20 cellular contexts compared by ENCODE assay signal in genomic region chr20:33711446-33711738, GRCh38. TPM values are rescaled to one million over a fixed set of nuclear protein-coding genes. Genes with fewer than 3 reads are reported as not detected.
DNase-seq lines count a peak whose midpoint lies in the region; ATAC-seq and TF ChIP-seq lines count a peak whose summit lies in the region.
"Had no signal": no experiment of that assay in that cellular context is flagged by ENCODE, and none has a peak within 500 bp of the region (broad histone marks: within the 10 kb centered on the region; RNA-seq: fewer than 3 reads in every experiment).

No MANE protein-coding gene starts in this region.

- no peak overlapping the region for H2AFZ ChIP-seq in H9 (ENCODE audit: low read length)

- peaks cover 45% of the 10 kb centered on the region for H3K36me3 Mint-ChIP-seq in T-helper 2 cell treated with Interferon-gamma antibody and Interleukin-4, amounts not matched to agents 5 μg/mL and 100 μg/mL, for 36 hours (ENCODE audit: low read depth)
- H3K36me3 Mint-ChIP-seq in H9 (ENCODE audit: insufficient read depth in 1 of 3, low read depth in 3 of 3) (peaks cover 0 to 4% (median 0%) of the 10 kb centered on the region in 3 experiments; a peak in 1 of 7 replicates), memory B cell (peaks cover 38% of the 10 kb centered on the region)

- no peaks in the 10 kb centered on the region for H3K79me2 ChIP-seq in H9 (ENCODE audit: insufficient read depth, low read length)

- H4K8ac ChIP-seq in H9 (replicated peaks; ENCODE audit: insufficient read length, low read depth, low read length): no peak overlapping the region

- no peak overlapping the region for H2BK15ac ChIP-seq in H9 (ENCODE audit: low read depth, low read length)

- no CpG with 5 or more reads among the region's 1 CpG for WGBS in H9 (ENCODE audit: extremely low coverage, insufficient read length, low lambda C conversion rate)

- no peak overlapping the region for H2BK5ac ChIP-seq in H9 (ENCODE audit: insufficient read length, low read length)

- no peak for DNase-seq in T-helper 2 cell treated with Interferon-gamma antibody and Interleukin-4, amounts not matched to agents 5 μg/mL and 100 μg/mL, for 36 hours (ENCODE audit: low spot score)
- DNase-seq in T-helper 2 cell (no peak), H9 (no peak), memory B cell (ENCODE audit: low spot score in 2 of 2) (no peak), vagina (ENCODE audit: extremely low spot score in 2 of 2) (no peak)
- DNase-seq: 8988T; BE2C; CD4-positive, CD25-positive, alpha-beta regulatory T cell; COR-L47; IMR-90; NCI-H1417; NCI-H187; NCI-H2107; NCI-H510A; NCI-H748 treated with DMSO at 0.1 percent for 48 hours; OCI-M1; SIG-M5 had no signal

- ATAC-seq in memory B cell (ENCODE audit: low read depth) (no peak), HG02571 (IDR thresholded peaks at IDR 0.05; ENCODE audit: unreplicated experiment) (no peak)

- H3K27ac ChIP-seq in H9 (ENCODE audit: insufficient read length, low read depth, low read length) (no peak overlapping the region), vagina (no peak overlapping the region)

- H2BK120ac ChIP-seq in H9 (ENCODE audit: low read depth, low read length, poor library complexity, severe bottlenecking): no peak overlapping the region

- no peak overlapping the region for H2AK5ac ChIP-seq in H9 (ENCODE audit: insufficient read length, low read length)

- no peak overlapping the region for H2BK20ac ChIP-seq in H9 (ENCODE audit: low read depth, low read length, poor library complexity, severe bottlenecking)

- H3K4me3 ChIP-seq in vagina: no peak overlapping the region

- H3K9me3 Mint-ChIP-seq in T-helper 2 cell treated with Interferon-gamma antibody and Interleukin-4, amounts not matched to agents 5 μg/mL and 100 μg/mL, for 36 hours: no peaks in the 10 kb centered on the region
- H3K9me3 Mint-ChIP-seq in H9: no peaks in the 10 kb centered on the region; a peak in 1 of 5 replicates
- H3K9me3 Mint-ChIP-seq in memory B cell: no peaks in the 10 kb centered on the region

- peak overlapping the region; percentile 75 for H3K27ac Mint-ChIP-seq in T-helper 2 cell treated with Interferon-gamma antibody and Interleukin-4, amounts not matched to agents 5 μg/mL and 100 μg/mL, for 36 hours
- H3K27ac Mint-ChIP-seq in H9 (peak overlapping the region in 2 of 3 experiments; percentile 16 to 69; a peak in 2 of 7 replicates), memory B cell (peak overlapping the region; percentile 9)

- H4K91ac ChIP-seq in H9 (ENCODE audit: insufficient read length, low read depth, low read length): no peak overlapping the region

- no peaks in the 10 kb centered on the region for H3K23me2 ChIP-seq in H9 (ENCODE audit: insufficient read length, low read depth, low read length, poor library complexity, severe bottlenecking)

- TF ChIP-seq CTCF in H9 (conservative IDR thresholded peaks at IDR 0.05) (no peak), vagina (IDR thresholded peaks at IDR 0.05) (no peak)

- no peak overlapping the region for H3K23ac ChIP-seq in H9 (ENCODE audit: insufficient read length, low read depth, low read length)

- no peak overlapping the region for H3K4ac ChIP-seq in H9 (ENCODE audit: low read depth, low read length)

- no peaks in the 10 kb centered on the region for H3K79me1 ChIP-seq in H9 (ENCODE audit: insufficient read depth, low read depth, low read length, poor library complexity, severe bottlenecking)

- intact Hi-C loops in vagina (cut with DNase I): no loop called here

- TF ChIP-seq POLR2A in vagina (IDR thresholded peaks at IDR 0.05): no peak

- H3K9me3 ChIP-seq in H9 (ENCODE audit: control insufficient read depth, low read depth, low read length) (no peaks in the 10 kb centered on the region), vagina (no peaks in the 10 kb centered on the region)
- H3K9me3 ChIP-seq: BE2C had no signal

- H4K20me1 ChIP-seq in H9 (ENCODE audit: control insufficient read depth, insufficient read depth, insufficient read length): no peaks in the 10 kb centered on the region

- H3K56ac ChIP-seq in H9 (ENCODE audit: insufficient read length, low read depth, low read length): no peak overlapping the region

- no peak overlapping the region for H3K18ac ChIP-seq in H9 (ENCODE audit: insufficient read length, low read depth, low read length)

- H3K9ac ChIP-seq in H9 (ENCODE audit: extremely low read depth, insufficient read length, low read length): no peak overlapping the region

- H3K14ac ChIP-seq in H9 (ENCODE audit: insufficient read depth, low read length): no peak overlapping the region

- H3K27me3 ChIP-seq in H9 (ENCODE audit: insufficient read depth, low read length) (no peaks in the 10 kb centered on the region), vagina (no peaks in the 10 kb centered on the region)
- H3K27me3 ChIP-seq: BE2C had no signal

- no peak overlapping the region for H3K4me2 ChIP-seq in H9 (ENCODE audit: insufficient read depth, insufficient read length, low read length)

- H3K4me1 ChIP-seq in H9 (ENCODE audit: insufficient read depth, low read length): no peaks in the 10 kb centered on the region; the same call in 1 of the 2 replicates
- no peaks in the 10 kb centered on the region for H3K4me1 ChIP-seq in vagina
- H3K4me1 ChIP-seq: BE2C had no signal

- H3K27me3 Mint-ChIP-seq in T-helper 2 cell treated with Interferon-gamma antibody and Interleukin-4, amounts not matched to agents 5 μg/mL and 100 μg/mL, for 36 hours (ENCODE audit: low read depth): no peaks in the 10 kb centered on the region
- no peaks in the 10 kb centered on the region for H3K27me3 Mint-ChIP-seq in H9 (ENCODE audit: low read depth)
- no peaks in the 10 kb centered on the region for H3K27me3 Mint-ChIP-seq in memory B cell
- H3K27me3 Mint-ChIP-seq: CD4-positive, CD25-positive, alpha-beta regulatory T cell had no signal

- H3K36me3 ChIP-seq in vagina: peaks cover 0 to 56% of the 10 kb centered on the region in 2 donors

- H3T11ph ChIP-seq in H9 (ENCODE audit: low read length): no peak overlapping the region

- H3K4me3 Mint-ChIP-seq in T-helper 2 cell treated with Interferon-gamma antibody and Interleukin-4, amounts not matched to agents 5 μg/mL and 100 μg/mL, for 36 hours: no peak overlapping the region
- no peak overlapping the region for H3K4me3 Mint-ChIP-seq in H9
- H3K4me3 Mint-ChIP-seq in memory B cell: no peak overlapping the region
- H3K4me3 Mint-ChIP-seq: CD4-positive, CD25-positive, alpha-beta regulatory T cell had no signal

- H4K5ac ChIP-seq in H9 (ENCODE audit: insufficient read length, low read depth, low read length): no peak overlapping the region

- H3K4me1 Mint-ChIP-seq in T-helper 2 cell treated with Interferon-gamma antibody and Interleukin-4, amounts not matched to agents 5 μg/mL and 100 μg/mL, for 36 hours (ENCODE audit: low read depth): peaks cover 29% of the 10 kb centered on the region
- H3K4me1 Mint-ChIP-seq in H9 (peaks cover 13 to 25% of the 10 kb centered on the region in 2 experiments), memory B cell (peaks cover 9% of the 10 kb centered on the region)

- no peak overlapping the region for H2BK12ac ChIP-seq in H9 (ENCODE audit: insufficient read length, low read depth, low read length)

RNA-seq across cellular contexts. Expression of gene PXMP4, which starts 8.7 kb away (rescaled TPM):
- total RNA-seq in H9 (2021) (4.5 and 5.7 TPM in 2 replicates), vagina (6.6 TPM)

RNA-seq across cellular contexts. Expression of gene ZNF341, which starts 20.4 kb away (rescaled TPM):
- 5.2 and 6.0 TPM in 2 replicates for total RNA-seq in H9 (2021)
- 4.2 TPM for total RNA-seq in vagina

RNA-seq across cellular contexts. Expression of gene E2F1, which starts 25.2 kb away (rescaled TPM):
- total RNA-seq in H9 (2021): 57.9 and 58.7 TPM in 2 replicates
- 0.49 TPM for total RNA-seq in vagina

RNA-seq across cellular contexts. Expression of gene NECAB3, which starts 37.2 kb away (rescaled TPM):
- total RNA-seq in H9 (2021) (51.5 and 57.7 TPM in 2 replicates), vagina (29.2 TPM)

RNA-seq across cellular contexts. Expression of gene ACTL10, which starts 44.6 kb away (rescaled TPM):
- total RNA-seq in H9 (2021) (0.46 and 0.55 TPM in 2 replicates), vagina (1.5 TPM)
- total RNA-seq: M059J, RPMI7951 had no signal

Comparison
In these comparisons a context has a peak if more than half of its experiments do, and no peak if none do; other contexts are left out.
1. H3K27ac Mint-ChIP-seq: peak in every context shown above with its lines; median percentile 75 in T-helper 2 cell treated with Interferon-gamma antibody and Interleukin-4, amounts not matched to agents 5 μg/mL and 100 μg/mL, for 36 hours; 42 in H9; 9 in memory B cell.
2. RNA of gene E2F1, which starts 25.2 kb away (total RNA-seq): 57.9 to 58.7 TPM in H9; 0.49 TPM in vagina (single experiment); every median in the first group is over 10 times any median in the second.